Comparison of ENCODE assay signal across 15 cellular contexts in the genomic region with DNA sequence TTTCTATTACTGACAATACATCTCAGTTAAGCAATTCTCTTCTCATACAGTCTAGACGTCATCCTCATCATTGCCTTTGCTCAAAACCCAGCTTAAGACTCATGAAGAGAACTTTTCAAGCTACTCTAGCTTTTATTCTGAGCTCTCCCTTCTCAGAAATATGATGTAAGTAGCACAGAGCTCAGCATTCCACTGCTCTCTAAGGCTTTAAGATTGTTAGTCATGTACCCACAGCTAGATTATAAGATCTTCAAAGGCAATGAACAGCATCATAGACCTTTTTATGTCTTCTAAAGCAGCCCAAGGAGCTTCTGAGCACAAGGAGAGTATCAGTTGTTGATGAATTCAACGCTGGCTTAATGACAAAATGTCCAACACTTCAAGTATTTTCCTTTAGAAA.
DNase-seq lines count a peak whose midpoint lies in the region; ATAC-seq and TF ChIP-seq lines count a peak whose summit lies in the region.
"Had no signal": no experiment of that assay in that cellular context is flagged by ENCODE, and none has a peak within 500 bp of the region (broad histone marks: within the 10 kb centered on the region; RNA-seq: fewer than 3 reads in every experiment).

No MANE protein-coding gene starts in this region.

- no peak for TF ChIP-seq POLR2A in testis (IDR thresholded peaks at IDR 0.05)

- peaks cover 23% of the 10 kb centered on the region for H3K4me1 Mint-ChIP-seq in activated T-cell treated with anti-CD3 and anti-CD28 coated beads, Interleukin-2, amount 50 U/mL, for 4 hours (ENCODE audit: low read depth)
- peaks cover 15% of the 10 kb centered on the region for H3K4me1 Mint-ChIP-seq in central memory CD8-positive, alpha-beta T cell

- no peaks in the 10 kb centered on the region for H3K36me3 ChIP-seq in thoracic aorta
- H3K36me3 ChIP-seq in testis (ENCODE audit: low read depth, missing control alignments): no peaks in the 10 kb centered on the region

- DNase-seq in activated T-cell treated with anti-CD3 and anti-CD28 coated beads, Interleukin-2, amount 50 U/mL, for 4 hours: no peak
- DNase-seq in activated T-cell treated with anti-CD3 and anti-CD28 coated beads, Interleukin-2, amount 50 U/mL, for 48 hours: no peak
- no peak for DNase-seq in central memory CD8-positive, alpha-beta T cell (ENCODE audit: low spot score in 2 of 2)
- peak; percentile 97 for DNase-seq in iris pigment epithelial cell (ENCODE audit: low read depth)
- DNase-seq in thoracic aorta (ENCODE audit: low spot score): no peak
- DNase-seq in testis: no peak
- DNase-seq: ACHN; activated gamma-delta T cell; cerebellar nuclear complex; islet precursor cell; naive thymus-derived CD8-positive, alpha-beta T cell; NCI-H2171 treated with DMSO at 0.1 percent for 48 hours; T-helper 2 cell had no signal

- no peaks in the 10 kb centered on the region for H3K27me3 Mint-ChIP-seq in activated T-cell treated with anti-CD3 and anti-CD28 coated beads, Interleukin-2, amount 50 U/mL, for 4 hours (ENCODE audit: low read depth)
- H3K27me3 Mint-ChIP-seq in central memory CD8-positive, alpha-beta T cell: no peaks in the 10 kb centered on the region

- H3K4me1 ChIP-seq in thoracic aorta (ENCODE audit: control insufficient read depth in 1 of 2, low read depth in 2 of 2) (peaks cover 20 to 57% of the 10 kb centered on the region in 2 donors), testis (no peaks in the 10 kb centered on the region)

- intact Hi-C loops in testis (cut with DNase I; ENCODE audit: low total_unique reads): no loop called here

- H3K4me3 Mint-ChIP-seq in activated T-cell treated with anti-CD3 and anti-CD28 coated beads, Interleukin-2, amount 50 U/mL, for 4 hours: no peak overlapping the region
- H3K4me3 Mint-ChIP-seq in central memory CD8-positive, alpha-beta T cell: no peak overlapping the region
- H3K4me3 Mint-ChIP-seq: naive thymus-derived CD8-positive, alpha-beta T cell had no signal

- H3K27ac Mint-ChIP-seq in central memory CD8-positive, alpha-beta T cell (ENCODE audit: low read depth): peak overlapping the region; percentile 4

- H3K36me3 Mint-ChIP-seq in activated T-cell treated with anti-CD3 and anti-CD28 coated beads, Interleukin-2, amount 50 U/mL, for 4 hours (ENCODE audit: insufficient read depth): no peaks in the 10 kb centered on the region
- no peaks in the 10 kb centered on the region for H3K36me3 Mint-ChIP-seq in central memory CD8-positive, alpha-beta T cell (ENCODE audit: insufficient read depth)

- WGBS in testis, 2 donors: 93 to 96% methylated on average over 2 of the region's 2 CpGs

- H3K9me3 ChIP-seq in thoracic aorta (no peaks in the 10 kb centered on the region), testis (no peaks in the 10 kb centered on the region)

- peak; percentile 48 to 55 for ATAC-seq in activated T-cell treated with anti-CD3 and anti-CD28 coated beads, Interleukin-2, amount 50 U/mL, for 4 hours
- ATAC-seq in central memory CD8-positive, alpha-beta T cell (replicated peaks; ENCODE audit: extremely low read depth, poor library complexity, severe bottlenecking): no peak
- ATAC-seq in thoracic aorta (ENCODE audit: insufficient number of reproducible peaks, low FRiP score, low read depth) (peak; percentile 49), HG03439 (IDR thresholded peaks at IDR 0.05; ENCODE audit: unreplicated experiment) (no peak), HG03039 (IDR thresholded peaks at IDR 0.05; ENCODE audit: unreplicated experiment) (no peak)

- H3K4me3 ChIP-seq in thoracic aorta (no peak overlapping the region), testis (no peak overlapping the region)

- H3K27ac ChIP-seq in thoracic aorta (peak overlapping the region; percentile 71), testis (peak overlapping the region in 1 of 2 donors; percentile 62)

- H3K27me3 ChIP-seq in thoracic aorta (replicated peaks; ENCODE audit: insufficient read depth) (no peaks in the 10 kb centered on the region), testis (no peaks in the 10 kb centered on the region)

- TF ChIP-seq CTCF in thoracic aorta (IDR thresholded peaks at IDR 0.05) (no peak), testis (IDR thresholded peaks at IDR 0.05) (no peak)

- H3K9me3 Mint-ChIP-seq in activated T-cell treated with anti-CD3 and anti-CD28 coated beads, Interleukin-2, amount 50 U/mL, for 4 hours: no peaks in the 10 kb centered on the region
- H3K9me3 Mint-ChIP-seq in central memory CD8-positive, alpha-beta T cell: no peaks in the 10 kb centered on the region
- H3K9me3 Mint-ChIP-seq: naive thymus-derived CD8-positive, alpha-beta T cell had no signal

Comparison
In these comparisons a context has a peak if more than half of its experiments do, and no peak if none do; other contexts are left out.
1. ATAC-seq: peak in activated T-cell treated with anti-CD3 and anti-CD28 coated beads, Interleukin-2, amount 50 U/mL, for 4 hours (2 of 2) and thoracic aorta (single experiment); none in central memory CD8-positive, alpha-beta T cell (single experiment), HG03439 (single experiment) and HG03039 (single experiment).